Comparison of ENCODE assay signal across 8 cellular contexts in the genomic region with DNA sequence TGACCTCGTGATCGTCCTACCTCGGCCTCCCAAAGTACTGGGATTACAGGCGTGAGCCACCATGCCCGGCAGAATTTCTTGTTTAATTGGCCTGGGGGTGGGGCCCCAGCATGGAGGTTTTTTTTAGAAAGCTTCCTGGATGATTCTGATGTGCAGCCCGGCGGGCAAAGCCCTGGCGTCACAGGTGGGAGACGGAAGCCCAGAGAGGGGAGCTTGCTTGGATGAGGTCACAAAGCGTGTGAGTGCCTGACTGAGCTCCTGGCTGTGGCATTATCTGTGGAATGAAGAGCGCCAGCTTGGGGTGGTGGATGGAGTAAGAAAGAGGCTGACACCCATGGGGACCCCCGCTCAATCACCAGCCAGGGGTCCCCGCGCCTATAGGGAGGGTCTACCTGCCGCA. TPM values are rescaled to one million over a fixed set of nuclear protein-coding genes. Genes with fewer than 3 reads are reported as not detected.
DNase-seq lines count a peak whose midpoint lies in the region; ATAC-seq, FAIRE-seq and TF ChIP-seq lines count a peak whose summit lies in the region.
"Had no signal": no experiment of that assay in that cellular context is flagged by ENCODE, and none has a peak within 500 bp of the region (broad histone marks: within the 10 kb centered on the region; RNA-seq: fewer than 3 reads in every experiment).

No MANE protein-coding gene starts in this region.

- peaks cover 30% of the 10 kb centered on the region for H3K36me3 Mint-ChIP-seq in central memory CD8-positive, alpha-beta T cell (ENCODE audit: insufficient read depth)

- TF ChIP-seq CTCF in pancreas (IDR thresholded peaks at IDR 0.05): no peak

- intact Hi-C loops in pancreas (cut with DNase I): no loop called here

- no peak for FAIRE-seq in pancreas (lab: Jason Lieb, UNC)

- H3K4me3 Mint-ChIP-seq in central memory CD8-positive, alpha-beta T cell: no peak overlapping the region

- H3K4me3 ChIP-seq in pancreas: no peak overlapping the region

- H3K36me3 ChIP-seq in pancreas: no peaks in the 10 kb centered on the region

- H3K27me3 Mint-ChIP-seq in central memory CD8-positive, alpha-beta T cell: no peaks in the 10 kb centered on the region

- 77 to 80% methylated on average over 15 of the region's 15 CpGs for WGBS in pancreas, 2 donors

- peaks cover 0 to 25% (median 24%) of the 10 kb centered on the region in 3 donors for H3K4me1 ChIP-seq in pancreas

- H3K9me3 Mint-ChIP-seq in central memory CD8-positive, alpha-beta T cell: no peaks in the 10 kb centered on the region

- DNase-seq in ELR (ENCODE audit: low read depth) (peak; percentile 74), pancreas (peak in 1 of 6 donors; percentile 54), DMS114 treated with DMSO at 0.1 percent for 48 hours (lab: John Stamatoyannopoulos, UW; ENCODE audit: unreplicated experiment) (no peak)
- no peak for DNase-seq in central memory CD8-positive, alpha-beta T cell (ENCODE audit: low spot score in 2 of 2)
- DNase-seq: NCI-H524 treated with DMSO at 0.1 percent for 48 hours had no signal

- H3K4me1 Mint-ChIP-seq in central memory CD8-positive, alpha-beta T cell: peaks cover 24% of the 10 kb centered on the region

- H3K27me3 ChIP-seq in pancreas: no peaks in the 10 kb centered on the region
- H3K27me3 ChIP-seq: foreskin keratinocyte had no signal

- H3K27ac ChIP-seq in pancreas: peak overlapping the region; percentile 69 to 92 (median 80)
- H3K27ac ChIP-seq: foreskin keratinocyte had no signal

- H3K27ac Mint-ChIP-seq in central memory CD8-positive, alpha-beta T cell (ENCODE audit: low read depth): peak overlapping the region; percentile 87

- no peaks in the 10 kb centered on the region for H3K9me3 ChIP-seq in pancreas

- no peak for ATAC-seq in central memory CD8-positive, alpha-beta T cell (replicated peaks; ENCODE audit: extremely low read depth, poor library complexity, severe bottlenecking)
- ATAC-seq in pancreas (peak in 1 of 4 donors; percentile 1), GM18868 (IDR thresholded peaks at IDR 0.05; ENCODE audit: unreplicated experiment) (no peak), HG02623 (IDR thresholded peaks at IDR 0.05; ENCODE audit: unreplicated experiment) (no peak)

RNA-seq across cellular contexts. Expression of a gene that starts 4.1 kb away (rescaled TPM):
- total RNA-seq in pancreas: 10 to 100 TPM in 1 of 6 donors, 1 to 10 TPM in 5; 3.1 to 10.1 (median 7.9) TPM
- 10 to 100 TPM in 1 of 2 donors, 1 to 10 TPM in 1; 9.0 to 14.8 TPM for polyA plus RNA-seq in pancreas

RNA-seq across cellular contexts. Expression of a gene that starts 24.6 kb away (rescaled TPM):
- total RNA-seq in pancreas: 10 to 100 TPM; 12.2 to 29.6 (median 22.7) TPM
- polyA plus RNA-seq in pancreas: 100 to 1,000 TPM in 1 of 2 donors, 10 to 100 TPM in 1; 69.6 to 106 TPM

RNA-seq across cellular contexts. Expression of a gene that starts 40.7 kb away (rescaled TPM):
- total RNA-seq in pancreas: 10 to 100 TPM in 4 of 6 donors, 1 to 10 TPM in 2; 8.4 to 21.4 (median 14.2) TPM
- 10 to 100 TPM; 26.7 to 29.6 TPM for polyA plus RNA-seq in pancreas

RNA-seq across cellular contexts. Expression of a gene that starts 50.0 kb away (rescaled TPM):
- 10 to 100 TPM; 21.0 to 33.7 (median 21.5) TPM for total RNA-seq in pancreas
- 10 to 100 TPM; 20.3 to 23.0 TPM for polyA plus RNA-seq in pancreas

RNA-seq across cellular contexts. Expression of a gene that starts 59.9 kb away (rescaled TPM):
- 10 to 100 TPM in 4 of 6 donors, 1 to 10 TPM in 2; 5.5 to 14.9 (median 10.9) TPM for total RNA-seq in pancreas
- 10 to 100 TPM in 1 of 2 donors, 1 to 10 TPM in 1; 7.3 to 15.1 TPM for polyA plus RNA-seq in pancreas
